In genomic region chr11:35324183-35324582, GRCh38 we compare ENCODE assay signal across 30 cellular contexts.
"Had no signal": no experiment of that assay in that cellular context is flagged by ENCODE, and none has a peak within 500 bp of the region (broad histone marks: within the 10 kb centered on the region; RNA-seq: fewer than 3 reads in every experiment).

No MANE protein-coding gene starts in this region.

- ATAC-seq: activated naive CD8-positive, alpha-beta T cell treated with anti-CD3 and anti-CD28 coated beads, Interleukin-2, amount 50 U/mL, for 24 hours; body of pancreas; foreskin keratinocyte; gastrocnemius medialis; heart left ventricle; T-helper 17 cell; WTC11 had no signal

- H3K4me3 Mint-ChIP-seq: activated CD4-positive, alpha-beta memory T cell treated with anti-CD3 and anti-CD28 coated beads, Interleukin-2, amount 10 ng/mL, durations not matched to agents 7 days and 5 days; activated CD4-positive, alpha-beta T cell treated with anti-CD3 and anti-CD28 coated beads, Interleukin-2, amount 10 ng/mL, durations not matched to agents 7 days and 5 days; activated naive CD8-positive, alpha-beta T cell treated with anti-CD3 and anti-CD28 coated beads for 36 hours; activated naive CD8-positive, alpha-beta T cell treated with anti-CD3 and anti-CD28 coated beads, Interleukin-2, amount 50 U/mL, for 24 hours; activated T-cell treated with anti-CD3 and anti-CD28 coated beads, Interleukin-2, amount 50 U/mL, for 24 hours; activated T-cell treated with anti-CD3 and anti-CD28 coated beads, Interleukin-2, amount 50 U/mL, for 72 hours; T-helper 17 cell; T-helper 2 cell treated with Interferon-gamma antibody and Interleukin-4, amounts not matched to agents 5 μg/mL and 100 μg/mL, for 36 hours; WTC11 had no signal

- H3K9me3 Mint-ChIP-seq: activated CD4-positive, alpha-beta memory T cell treated with anti-CD3 and anti-CD28 coated beads, Interleukin-2, amount 10 ng/mL, durations not matched to agents 7 days and 5 days; WTC11 had no signal

- DNase-seq: activated CD4-positive, alpha-beta memory T cell treated with anti-CD3 and anti-CD28 coated beads, Interleukin-2, amount 10 ng/mL, durations not matched to agents 7 days and 5 days; activated CD4-positive, alpha-beta T cell treated with anti-CD3 and anti-CD28 coated beads for 1 hour; activated CD4-positive, alpha-beta T cell treated with anti-CD3 and anti-CD28 coated beads for 4 hours; activated CD4-positive, alpha-beta T cell treated with anti-CD3 and anti-CD28 coated beads, Interleukin-2, amount 10 ng/mL, durations not matched to agents 7 days and 5 days; activated CD4-positive, alpha-beta T cell treated with anti-CD3 and anti-CD28 coated beads, Interleukin-2, amount 50 U/mL, for 4 hours; activated CD8-positive, alpha-beta memory T cell treated with anti-CD3 and anti-CD28 coated beads, Interleukin-2, amount 50 U/mL, for 48 hours; activated gamma-delta T cell; activated naive CD4-positive, alpha-beta T cell treated with anti-CD3 and anti-CD28 coated beads, Interleukin-2, amount 50 U/mL, for 16 hours; activated naive CD4-positive, alpha-beta T cell treated with Interleukin-2 at 50 U/mL for 16 hours; activated naive CD8-positive, alpha-beta T cell treated with anti-CD3 and anti-CD28 coated beads for 36 hours; activated naive CD8-positive, alpha-beta T cell treated with anti-CD3 and anti-CD28 coated beads, Interleukin-2, amount 50 U/mL, for 24 hours; activated T-cell treated with anti-CD3 and anti-CD28 coated beads for 4 hours; activated T-cell treated with anti-CD3 and anti-CD28 coated beads, Interleukin-2, amount 50 U/mL, for 24 hours; activated T-cell treated with anti-CD3 and anti-CD28 coated beads, Interleukin-2, amount 50 U/mL, for 72 hours; adrenal gland; amygdala; aorta; body of pancreas; caudate nucleus; effector CD8-positive, alpha-beta T cell; esophagus squamous epithelium; foreskin keratinocyte; gastrocnemius medialis; glutamatergic neuron; heart left ventricle; T-helper 1 cell; T-helper 17 cell; T1000 had no signal

- H3K27ac Mint-ChIP-seq: activated CD4-positive, alpha-beta memory T cell treated with anti-CD3 and anti-CD28 coated beads, Interleukin-2, amount 10 ng/mL, durations not matched to agents 7 days and 5 days; activated CD4-positive, alpha-beta T cell treated with anti-CD3 and anti-CD28 coated beads, Interleukin-2, amount 10 ng/mL, durations not matched to agents 7 days and 5 days; activated naive CD8-positive, alpha-beta T cell treated with anti-CD3 and anti-CD28 coated beads for 36 hours; activated naive CD8-positive, alpha-beta T cell treated with anti-CD3 and anti-CD28 coated beads, Interleukin-2, amount 50 U/mL, for 24 hours; activated T-cell treated with anti-CD3 and anti-CD28 coated beads, Interleukin-2, amount 50 U/mL, for 24 hours; activated T-cell treated with anti-CD3 and anti-CD28 coated beads, Interleukin-2, amount 50 U/mL, for 72 hours; T-helper 17 cell; T-helper 2 cell treated with Interferon-gamma antibody and Interleukin-4, amounts not matched to agents 5 μg/mL and 100 μg/mL, for 36 hours; WTC11 had no signal

- H3K27me3 Mint-ChIP-seq: activated CD4-positive, alpha-beta memory T cell treated with anti-CD3 and anti-CD28 coated beads, Interleukin-2, amount 10 ng/mL, durations not matched to agents 7 days and 5 days; activated naive CD8-positive, alpha-beta T cell treated with anti-CD3 and anti-CD28 coated beads for 36 hours; activated naive CD8-positive, alpha-beta T cell treated with anti-CD3 and anti-CD28 coated beads, Interleukin-2, amount 50 U/mL, for 24 hours; activated T-cell treated with anti-CD3 and anti-CD28 coated beads, Interleukin-2, amount 50 U/mL, for 24 hours; T-helper 17 cell had no signal

- H3K36me3 Mint-ChIP-seq: activated naive CD8-positive, alpha-beta T cell treated with anti-CD3 and anti-CD28 coated beads for 36 hours; WTC11 had no signal
